ENCODE assay signal across 9 cellular contexts in the genomic region with DNA sequence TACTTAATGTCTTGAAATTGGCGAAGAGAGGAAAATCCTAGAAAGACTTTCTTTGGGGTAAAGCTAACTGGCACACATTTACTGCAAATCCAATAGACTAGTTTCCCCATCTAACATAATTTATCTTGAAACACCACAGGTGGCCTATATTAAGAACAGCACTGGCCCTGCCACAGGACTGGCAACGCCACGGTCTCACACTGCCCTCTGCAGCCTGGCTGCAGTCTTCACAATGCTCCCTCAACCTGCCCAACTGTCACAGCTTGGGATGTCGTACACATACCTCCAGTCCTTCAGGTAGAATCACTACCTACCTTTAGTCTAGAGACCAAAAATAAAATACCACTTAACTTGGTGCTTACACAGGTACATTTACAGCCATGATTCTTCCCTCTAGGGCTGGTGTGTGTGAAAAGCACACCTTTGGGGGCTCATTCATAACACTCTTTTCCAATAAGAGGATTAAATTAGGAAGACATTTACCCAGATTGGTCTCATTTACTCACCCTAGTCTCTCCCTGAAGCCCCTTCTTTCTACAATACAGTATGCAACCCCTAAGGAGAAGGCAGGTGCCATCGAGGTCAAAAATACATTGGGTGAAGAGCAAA.
DNase-seq lines count a peak whose midpoint lies in the region; ATAC-seq and FAIRE-seq lines count a peak whose summit lies in the region.
"Had no signal": no experiment of that assay in that cellular context is flagged by ENCODE, and none has a peak within 500 bp of the region (broad histone marks: within the 10 kb centered on the region; RNA-seq: fewer than 3 reads in every experiment).

No MANE protein-coding gene starts in this region.

- peaks cover 7% of the 10 kb centered on the region for H3K27me3 Mint-ChIP-seq in activated CD4-positive, alpha-beta T cell treated with anti-CD3 and anti-CD28 coated beads for 36 hours
- H3K27me3 Mint-ChIP-seq in naive thymus-derived CD4-positive, alpha-beta T cell, result peaks cover 3 to 25% (median 17%) of the 10 kb centered on the region in 5 donors

- intact Hi-C loops in activated CD4-positive, alpha-beta T cell treated with anti-CD3 and anti-CD28 coated beads for 36 hours (cut with DNase I, micrococcal nuclease), result loop anchor here (5.0 to 10.0 kb wide), 2 partner anchors 108 to 1416 kb away; no protein-coding TSS in a partner anchor
- intact Hi-C loops in naive thymus-derived CD4-positive, alpha-beta T cell (cut with micrococcal nuclease), result no loop called here

- CTCF ChIA-PET in activated CD4-positive, alpha-beta T cell treated with anti-CD3 and anti-CD28 coated beads for 36 hours (lab: Charles Lee), result interaction anchor here (0.8 kb wide), 1 partner anchor 15 kb away, joined by 3 read pairs; no protein-coding TSS in a partner anchor
- CTCF ChIA-PET in naive thymus-derived CD4-positive, alpha-beta T cell (lab: Charles Lee), result no interaction called here

- no peak overlapping the region for H3K4me3 ChIP-seq in H7 (ENCODE audit: insufficient read depth, low read depth, low read length)
- H3K4me3 ChIP-seq in naive thymus-derived CD4-positive, alpha-beta T cell (ENCODE audit: low read length), result no peak overlapping the region

- H3K27me3 ChIP-seq in H7 (ENCODE audit: control insufficient read depth, insufficient read depth, low read length), result no peaks in the 10 kb centered on the region
- H3K27me3 ChIP-seq in naive thymus-derived CD4-positive, alpha-beta T cell (ENCODE audit: control insufficient read depth in 2 of 2, insufficient read depth in 2 of 2, low read length in 2 of 2), result no peaks in the 10 kb centered on the region

- no peak for ATAC-seq in activated CD4-positive, alpha-beta T cell treated with anti-CD3 and anti-CD28 coated beads for 36 hours
- peak; percentile 48 for ATAC-seq in naive thymus-derived CD4-positive, alpha-beta T cell

- H3K9me3 Mint-ChIP-seq in activated CD4-positive, alpha-beta T cell treated with anti-CD3 and anti-CD28 coated beads for 36 hours (ENCODE audit: low read depth), result no peaks in the 10 kb centered on the region
- peaks cover 0 to 2% (median 0%) of the 10 kb centered on the region in 11 donors for H3K9me3 Mint-ChIP-seq in naive thymus-derived CD4-positive, alpha-beta T cell

- POLR2A ChIA-PET in activated CD4-positive, alpha-beta T cell treated with anti-CD3 and anti-CD28 coated beads for 36 hours (lab: Charles Lee), result no interaction called here
- POLR2A ChIA-PET in naive thymus-derived CD4-positive, alpha-beta T cell (lab: Charles Lee), result no interaction called here

- no peaks in the 10 kb centered on the region for H3K4me1 Mint-ChIP-seq in activated CD4-positive, alpha-beta T cell treated with anti-CD3 and anti-CD28 coated beads for 36 hours
- H3K4me1 Mint-ChIP-seq in naive thymus-derived CD4-positive, alpha-beta T cell, result no peaks in the 10 kb centered on the region

- H3K36me3 ChIP-seq in H7 (replicated peaks; ENCODE audit: control insufficient read depth, insufficient read depth, low read length), result no peaks in the 10 kb centered on the region
- no peaks in the 10 kb centered on the region for H3K36me3 ChIP-seq in naive thymus-derived CD4-positive, alpha-beta T cell (ENCODE audit: control insufficient read depth in 2 of 3, insufficient read depth in 3 of 3, low read length in 3 of 3)

- no peak overlapping the region for H3K4me3 Mint-ChIP-seq in activated CD4-positive, alpha-beta T cell treated with anti-CD3 and anti-CD28 coated beads for 36 hours
- H3K4me3 Mint-ChIP-seq in naive thymus-derived CD4-positive, alpha-beta T cell, result no peak overlapping the region

- FAIRE-seq in GM19239 (lab: Jason Lieb, UNC), result no peak
- FAIRE-seq: G401.6 had no signal

- no peaks in the 10 kb centered on the region for H3K36me3 Mint-ChIP-seq in activated CD4-positive, alpha-beta T cell treated with anti-CD3 and anti-CD28 coated beads for 36 hours (ENCODE audit: low read depth)
- H3K36me3 Mint-ChIP-seq in naive thymus-derived CD4-positive, alpha-beta T cell, result no peaks in the 10 kb centered on the region

- peak; percentile 65 for DNase-seq in activated CD4-positive, alpha-beta T cell treated with anti-CD3 and anti-CD28 coated beads for 36 hours
- DNase-seq in activated CD4-positive, alpha-beta T cell treated with anti-CD3 and anti-CD28 coated beads for 1 hour, result no peak
- DNase-seq in H7 (peak; percentile 52), NCI-H1105 treated with DMSO at 0.1 percent for 48 hours (lab: John Stamatoyannopoulos, UW) (peak; percentile 65), UCSD-AML1 (lab: John Stamatoyannopoulos, UW; ENCODE audit: unreplicated experiment) (peak; percentile 45), fibroblast of gingiva (ENCODE audit: low read depth) (peak; percentile 73), GM19239 (ENCODE audit: insufficient read length, low spot score) (no peak)
- DNase-seq in naive thymus-derived CD4-positive, alpha-beta T cell, result peak in 1 of 9 donors; percentile 2

- H3K27ac ChIP-seq in naive thymus-derived CD4-positive, alpha-beta T cell (ENCODE audit: low read depth, low read length), result no peak overlapping the region

- no peaks in the 10 kb centered on the region for H3K9me3 ChIP-seq in naive thymus-derived CD4-positive, alpha-beta T cell (ENCODE audit: control insufficient read depth in 2 of 3, low read length in 3 of 3)

- H3K27ac Mint-ChIP-seq in activated CD4-positive, alpha-beta T cell treated with anti-CD3 and anti-CD28 coated beads for 36 hours, result no peak overlapping the region
- H3K27ac Mint-ChIP-seq in naive thymus-derived CD4-positive, alpha-beta T cell, result no peak overlapping the region

- H3K4me1 ChIP-seq in naive thymus-derived CD4-positive, alpha-beta T cell (ENCODE audit: control insufficient read depth in 2 of 2, insufficient read depth in 2 of 2, low read length in 2 of 2), result no peaks in the 10 kb centered on the region

Comparison
In these comparisons a context has a peak if more than half of its experiments do, and no peak if none do; other contexts are left out.
1. DNase-seq: peak in activated CD4-positive, alpha-beta T cell treated with anti-CD3 and anti-CD28 coated beads for 36 hours (single experiment), H7 (single experiment), NCI-H1105 treated with DMSO at 0.1 percent for 48 hours (single experiment), UCSD-AML1 (single experiment) and fibroblast of gingiva (single experiment); none in activated CD4-positive, alpha-beta T cell treated with anti-CD3 and anti-CD28 coated beads for 1 hour (single experiment) and GM19239 (single experiment).
2. intact Hi-C loops: an anchor here in activated CD4-positive, alpha-beta T cell treated with anti-CD3 and anti-CD28 coated beads for 36 hours (5.0 to 10.0 kb wide); none called in naive thymus-derived CD4-positive, alpha-beta T cell.